Comparison of ENCODE assay signal across 13 cellular contexts in the genomic region with DNA sequence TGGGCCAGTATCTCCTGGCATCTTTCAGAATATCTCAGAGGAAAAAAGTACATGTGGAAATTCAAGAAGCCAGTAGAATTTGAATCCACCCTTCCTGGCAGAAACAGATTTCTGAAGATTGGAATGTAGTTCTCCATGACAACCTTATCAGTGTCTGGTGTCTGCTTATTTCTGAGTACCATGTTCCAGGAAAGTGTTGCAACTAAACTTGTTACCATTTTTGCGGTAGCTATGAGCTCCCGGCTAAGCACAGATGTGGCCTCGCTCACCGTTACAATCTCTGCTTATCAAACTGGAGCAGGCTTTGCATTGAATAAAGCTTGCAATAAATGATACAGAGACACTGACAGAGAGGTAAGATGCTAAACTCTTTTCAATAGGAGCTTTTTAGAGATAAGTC. TPM values are rescaled to one million over a fixed set of nuclear protein-coding genes. Genes with fewer than 3 reads are reported as not detected.
DNase-seq lines count a peak whose midpoint lies in the region; ATAC-seq and TF ChIP-seq lines count a peak whose summit lies in the region.
"Had no signal": no experiment of that assay in that cellular context is flagged by ENCODE, and none has a peak within 500 bp of the region (broad histone marks: within the 10 kb centered on the region; RNA-seq: fewer than 3 reads in every experiment).

No MANE protein-coding gene starts in this region.

- H3K4me3 ChIP-seq in BE2C (ENCODE audit: low read depth, low read length) = 0 out of 2 replicates have a peak overlapping the region, but pooled peaks have one; percentile 10
- H3K4me3 ChIP-seq in Karpas-422 (ENCODE audit: low read length) = peak overlapping the region; percentile 46
- H3K4me3 ChIP-seq in mesendoderm (ENCODE audit: low read length) = no peak overlapping the region
- H3K4me3 ChIP-seq: esophagus muscularis mucosa had no signal

- H3K9me2 ChIP-seq in Karpas-422 (replicated peaks; ENCODE audit: insufficient read depth, low read length) = no peaks in the 10 kb centered on the region

- no peaks in the 10 kb centered on the region for H3K79me2 ChIP-seq in Karpas-422 (ENCODE audit: low read length)
- no peaks in the 10 kb centered on the region for H3K79me2 ChIP-seq in mesendoderm (ENCODE audit: control insufficient read depth, insufficient read depth, low read length)

- no peak overlapping the region for H2BK120ac ChIP-seq in mesendoderm (ENCODE audit: low read depth, low read length)

- H3K36me3 ChIP-seq in BE2C = no peaks in the 10 kb centered on the region
- H3K36me3 ChIP-seq in Karpas-422 (ENCODE audit: insufficient read depth, low read length) = no peaks in the 10 kb centered on the region
- no peaks in the 10 kb centered on the region for H3K36me3 ChIP-seq in mesendoderm (ENCODE audit: control insufficient read depth, insufficient read depth, low read length)
- H3K36me3 ChIP-seq: esophagus muscularis mucosa had no signal

- H3K18ac ChIP-seq in mesendoderm (ENCODE audit: low read length) = no peak overlapping the region

- H2BK5ac ChIP-seq in mesendoderm (ENCODE audit: low read length) = no peak overlapping the region

- TF ChIP-seq CTCF in BE2C (IDR thresholded peaks at IDR 0.05; ENCODE audit: low read depth, low read length) = no peak

- H2AFZ ChIP-seq in Karpas-422 (ENCODE audit: low read length) = peak overlapping the region; percentile 70

- no peak for ATAC-seq in HG03175 (IDR thresholded peaks at IDR 0.05; ENCODE audit: unreplicated experiment)
- ATAC-seq: activated T-helper 17 cell treated with anti-CD3 and anti-CD28 coated beads, Interleukin-2, amount 50 U/mL, for 72 hours had no signal

- H3K27me3 ChIP-seq in BE2C = no peaks in the 10 kb centered on the region
- H3K27me3 ChIP-seq in Karpas-422 (ENCODE audit: low read length) = no peaks in the 10 kb centered on the region
- H3K27me3 ChIP-seq in mesendoderm (ENCODE audit: insufficient read depth, low read length, poor library complexity) = no peaks in the 10 kb centered on the region
- H3K27me3 ChIP-seq: esophagus muscularis mucosa had no signal

- H4K20me1 ChIP-seq in Karpas-422 (ENCODE audit: insufficient read depth, low read depth, low read length) = no peaks in the 10 kb centered on the region

- no peak overlapping the region for H3K4ac ChIP-seq in mesendoderm (ENCODE audit: low read depth, low read length)

- no peak for DNase-seq in BE2C
- peak; percentile 62 for DNase-seq in Karpas-422
- peak; percentile 77 for DNase-seq in dedifferentiated amniotic fluid mesenchymal stem cell (ENCODE audit: extremely low spot score)
- peak; percentile 30 for DNase-seq in mesendoderm
- DNase-seq in activated effector memory CD4-positive, alpha-beta T cell treated with anti-CD3 and anti-CD28 coated beads, Interleukin-2, amount 50 U/mL, for 16 hours = no peak
- no peak for DNase-seq in NK-92 (lab: John Stamatoyannopoulos, UW; ENCODE audit: unreplicated experiment)
- DNase-seq in COLO829 (ENCODE audit: low spot score) = no peak
- DNase-seq: DMS53, natural killer cell, NCI-H187 treated with DMSO at 0.1 percent for 48 hours had no signal

- H2BK15ac ChIP-seq in mesendoderm (replicated peaks; ENCODE audit: low read depth) = no peak overlapping the region

- H3K9ac ChIP-seq in Karpas-422 (ENCODE audit: low read length) (peak overlapping the region; percentile 47), mesendoderm (ENCODE audit: low read length) (no peak overlapping the region)

- no peaks in the 10 kb centered on the region for H3K9me3 ChIP-seq in BE2C
- no peaks in the 10 kb centered on the region for H3K9me3 ChIP-seq in Karpas-422 (ENCODE audit: low read length)
- H3K9me3 ChIP-seq: esophagus muscularis mucosa had no signal

- H3K56ac ChIP-seq in mesendoderm (ENCODE audit: low read length) = no peak overlapping the region

- H3K79me1 ChIP-seq in mesendoderm (ENCODE audit: low read length) = no peaks in the 10 kb centered on the region

- H3K23ac ChIP-seq in mesendoderm (ENCODE audit: low read length) = no peak overlapping the region

- H4K5ac ChIP-seq in mesendoderm (ENCODE audit: low read length) = no peak overlapping the region

- H3K4me1 ChIP-seq in BE2C (no peaks in the 10 kb centered on the region), Karpas-422 (ENCODE audit: low read length) (peaks cover 41% of the 10 kb centered on the region), mesendoderm (ENCODE audit: control insufficient read depth, low read depth, low read length) (no peaks in the 10 kb centered on the region)

- peak overlapping the region; percentile 79 for H3K27ac ChIP-seq in Karpas-422 (ENCODE audit: low read length)
- no peak overlapping the region for H3K27ac ChIP-seq in mesendoderm (ENCODE audit: low read depth, low read length)
- H3K27ac ChIP-seq: esophagus muscularis mucosa had no signal

- no peak overlapping the region for H2AK5ac ChIP-seq in mesendoderm (ENCODE audit: low read length)

- WGBS in mesendoderm (ENCODE audit: extremely low coverage, insufficient coverage, low lambda C conversion rate) = no CpG with 5 or more reads among the region's 4 CpGs

- H4K8ac ChIP-seq in mesendoderm (ENCODE audit: low read depth, low read length) = no peak overlapping the region

- peak overlapping the region; percentile 78 for H3K4me2 ChIP-seq in Karpas-422 (ENCODE audit: low read depth, low read length, poor library complexity, severe bottlenecking)
- no peak overlapping the region for H3K4me2 ChIP-seq in mesendoderm (ENCODE audit: low read length)

RNA-seq across cellular contexts. Expression of gene ITPR2, which starts 13.0 kb away (rescaled TPM):
- polyA plus RNA-seq in BE2C (2012; ENCODE audit: insufficient read depth, insufficient read length, low read depth) = 3.2 TPM
- total RNA-seq in Karpas-422 (2014; rRNA removed; shearing (Covaris generic); ENCODE audit: low replicate concordance) = 80.0 and 128 TPM in 2 replicates
- polyA plus RNA-seq in mesendoderm (2013, experiment 1 of 2) = 4.6 TPM
- polyA plus RNA-seq in mesendoderm (2013, experiment 2 of 2) = 4.7 TPM

Comparison
In these comparisons a context has a peak if more than half of its experiments do, and no peak if none do; other contexts are left out.
1. DNase-seq: peak in Karpas-422 (single experiment), dedifferentiated amniotic fluid mesenchymal stem cell (single experiment) and mesendoderm (single experiment); none in BE2C (single experiment), activated effector memory CD4-positive, alpha-beta T cell treated with anti-CD3 and anti-CD28 coated beads, Interleukin-2, amount 50 U/mL, for 16 hours (single experiment), NK-92 (single experiment) and COLO829 (single experiment).